ENCODE assay signal across 1 cellular context in the genomic region with DNA sequence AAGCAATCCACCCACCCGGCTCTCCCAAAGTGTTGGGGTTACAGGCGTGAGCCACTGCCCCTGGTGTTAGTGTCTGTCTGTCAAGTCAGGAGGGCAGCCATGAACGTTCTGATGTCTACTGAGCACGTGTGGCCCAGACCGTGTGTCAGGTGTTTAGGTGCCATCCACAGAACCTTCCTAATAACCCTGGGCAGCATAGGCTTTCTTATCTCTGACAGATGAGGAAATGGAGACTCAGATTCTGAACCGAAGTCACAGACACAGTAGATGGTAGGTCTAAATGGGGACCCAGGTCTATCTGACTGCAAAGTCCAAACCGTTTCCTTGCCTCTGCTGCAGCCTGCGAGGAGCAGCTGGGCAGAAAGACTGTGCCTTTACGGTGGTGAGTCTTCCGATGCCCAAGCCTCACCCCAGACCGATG.
TF ChIP-seq lines count a peak whose summit lies in the region.

No MANE protein-coding gene starts in this region.

TF ChIP-seq in SK-N-SH treated with all-trans-retinoic acid at 6 μM for 48 hours, 23 proteins besides CTCF, POLR2A, EP300 and RAD21 (continued from another document):
- TF ChIP-seq, protein P1, sequence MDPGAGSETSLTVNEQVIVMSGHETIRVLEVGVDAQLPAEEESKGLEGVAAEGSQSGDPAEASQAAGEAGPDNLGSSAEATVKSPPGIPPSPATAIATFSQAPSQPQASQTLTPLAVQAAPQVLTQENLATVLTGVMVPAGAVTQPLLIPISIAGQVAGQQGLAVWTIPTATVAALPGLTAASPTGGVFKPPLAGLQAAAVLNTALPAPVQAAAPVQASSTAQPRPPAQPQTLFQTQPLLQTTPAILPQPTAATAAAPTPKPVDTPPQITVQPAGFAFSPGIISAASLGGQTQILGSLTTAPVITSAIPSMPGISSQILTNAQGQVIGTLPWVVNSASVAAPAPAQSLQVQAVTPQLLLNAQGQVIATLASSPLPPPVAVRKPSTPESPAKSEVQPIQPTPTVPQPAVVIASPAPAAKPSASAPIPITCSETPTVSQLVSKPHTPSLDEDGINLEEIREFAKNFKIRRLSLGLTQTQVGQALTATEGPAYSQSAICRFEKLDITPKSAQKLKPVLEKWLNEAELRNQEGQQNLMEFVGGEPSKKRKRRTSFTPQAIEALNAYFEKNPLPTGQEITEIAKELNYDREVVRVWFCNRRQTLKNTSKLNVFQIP (CRISPR knock-in tag; IDR thresholded peaks at IDR 0.05; ENCODE audit: borderline replicate concordance, low read depth), result no peak
- TF ChIP-seq ZC3H10 (CRISPR knock-in tag; IDR thresholded peaks at IDR 0.05) (no peak), ISL1 (CRISPR knock-in tag; IDR thresholded peaks at IDR 0.05) (no peak), ZFP30 (CRISPR knock-in tag; IDR thresholded peaks at IDR 0.05) (no peak), ZNF565 (CRISPR knock-in tag; conservative IDR thresholded peaks at IDR 0.05; ENCODE audit: low read depth) (no peak), RARB (CRISPR knock-in tag; IDR thresholded peaks at IDR 0.05) (no peak), ZNF70 (CRISPR knock-in tag; IDR thresholded peaks at IDR 0.05) (no peak)
- TF ChIP-seq, protein P2, sequence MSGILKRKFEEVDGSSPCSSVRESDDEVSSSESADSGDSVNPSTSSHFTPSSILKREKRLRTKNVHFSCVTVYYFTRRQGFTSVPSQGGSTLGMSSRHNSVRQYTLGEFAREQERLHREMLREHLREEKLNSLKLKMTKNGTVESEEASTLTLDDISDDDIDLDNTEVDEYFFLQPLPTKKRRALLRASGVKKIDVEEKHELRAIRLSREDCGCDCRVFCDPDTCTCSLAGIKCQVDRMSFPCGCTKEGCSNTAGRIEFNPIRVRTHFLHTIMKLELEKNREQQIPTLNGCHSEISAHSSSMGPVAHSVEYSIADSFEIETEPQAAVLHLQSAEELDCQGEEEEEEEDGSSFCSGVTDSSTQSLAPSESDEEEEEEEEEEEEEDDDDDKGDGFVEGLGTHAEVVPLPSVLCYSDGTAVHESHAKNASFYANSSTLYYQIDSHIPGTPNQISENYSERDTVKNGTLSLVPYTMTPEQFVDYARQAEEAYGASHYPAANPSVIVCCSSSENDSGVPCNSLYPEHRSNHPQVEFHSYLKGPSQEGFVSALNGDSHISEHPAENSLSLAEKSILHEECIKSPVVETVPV (CRISPR knock-in tag; IDR thresholded peaks at IDR 0.05), result no peak
- TF ChIP-seq, protein P3, sequence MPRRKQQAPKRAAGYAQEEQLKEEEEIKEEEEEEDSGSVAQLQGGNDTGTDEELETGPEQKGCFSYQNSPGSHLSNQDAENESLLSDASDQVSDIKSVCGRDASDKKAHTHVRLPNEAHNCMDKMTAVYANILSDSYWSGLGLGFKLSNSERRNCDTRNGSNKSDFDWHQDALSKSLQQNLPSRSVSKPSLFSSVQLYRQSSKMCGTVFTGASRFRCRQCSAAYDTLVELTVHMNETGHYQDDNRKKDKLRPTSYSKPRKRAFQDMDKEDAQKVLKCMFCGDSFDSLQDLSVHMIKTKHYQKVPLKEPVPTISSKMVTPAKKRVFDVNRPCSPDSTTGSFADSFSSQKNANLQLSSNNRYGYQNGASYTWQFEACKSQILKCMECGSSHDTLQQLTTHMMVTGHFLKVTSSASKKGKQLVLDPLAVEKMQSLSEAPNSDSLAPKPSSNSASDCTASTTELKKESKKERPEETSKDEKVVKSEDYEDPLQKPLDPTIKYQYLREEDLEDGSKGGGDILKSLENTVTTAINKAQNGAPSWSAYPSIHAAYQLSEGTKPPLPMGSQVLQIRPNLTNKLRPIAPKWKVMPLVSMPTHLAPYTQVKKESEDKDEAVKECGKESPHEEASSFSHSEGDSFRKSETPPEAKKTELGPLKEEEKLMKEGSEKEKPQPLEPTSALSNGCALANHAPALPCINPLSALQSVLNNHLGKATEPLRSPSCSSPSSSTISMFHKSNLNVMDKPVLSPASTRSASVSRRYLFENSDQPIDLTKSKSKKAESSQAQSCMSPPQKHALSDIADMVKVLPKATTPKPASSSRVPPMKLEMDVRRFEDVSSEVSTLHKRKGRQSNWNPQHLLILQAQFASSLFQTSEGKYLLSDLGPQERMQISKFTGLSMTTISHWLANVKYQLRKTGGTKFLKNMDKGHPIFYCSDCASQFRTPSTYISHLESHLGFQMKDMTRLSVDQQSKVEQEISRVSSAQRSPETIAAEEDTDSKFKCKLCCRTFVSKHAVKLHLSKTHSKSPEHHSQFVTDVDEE (CRISPR knock-in tag; IDR thresholded peaks at IDR 0.05), result no peak
